Comparison of ENCODE assay signal across 8 cellular contexts in the genomic region with DNA sequence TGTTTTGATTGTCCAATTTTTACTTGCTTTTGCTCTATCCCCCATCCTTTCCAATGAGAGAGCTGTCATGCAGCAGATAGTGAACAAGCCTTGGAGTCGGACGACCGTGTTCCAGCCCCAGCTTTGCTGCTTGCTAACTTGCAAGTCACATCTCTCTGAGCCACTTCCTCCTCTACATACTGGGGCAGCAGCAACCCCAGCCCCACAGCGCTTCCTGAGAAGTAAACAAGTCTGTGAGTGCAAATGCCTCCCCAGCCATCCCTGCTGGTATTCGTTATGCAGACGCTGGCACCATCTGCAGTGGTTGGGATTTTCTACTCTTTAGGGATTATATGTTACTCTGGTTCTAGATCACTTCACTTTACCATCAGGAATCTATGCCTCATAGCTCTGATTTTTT.
DNase-seq lines count a peak whose midpoint lies in the region; ATAC-seq lines count a peak whose summit lies in the region.

No MANE protein-coding gene starts in this region.

- peak; percentile 3 for DNase-seq in NCI-H1694 (lab: John Stamatoyannopoulos, UW)
- DNase-seq in NCI-H1694 treated with DMSO at 0.1 percent for 48 hours (lab: John Stamatoyannopoulos, UW): no peak
- DNase-seq in activated T-cell treated with anti-CD3 and anti-CD28 coated beads for 4 hours: peak; percentile 39
- DNase-seq in iris pigment epithelial cell (ENCODE audit: low read depth): peak; percentile 53
- peak; percentile 37 to 45 for DNase-seq in stimulated activated CD8-positive, alpha-beta memory T cell treated with anti-CD3 and anti-CD28 coated beads, Interleukin-15, amount 100 ng/mL, for 4 hours (ENCODE audit: low read depth in 2 of 2)
- DNase-seq in epidermal melanocyte (ENCODE audit: insufficient read length, low spot score): no peak

- ATAC-seq in GM21737 (IDR thresholded peaks at IDR 0.05; ENCODE audit: unreplicated experiment) (no peak), GM21515 (IDR thresholded peaks at IDR 0.05; ENCODE audit: unreplicated experiment) (no peak)

Comparison
In these comparisons a context has a peak if more than half of its experiments do, and no peak if none do; other contexts are left out.
1. DNase-seq: peak in NCI-H1694 (single experiment), activated T-cell treated with anti-CD3 and anti-CD28 coated beads for 4 hours (single experiment), iris pigment epithelial cell (single experiment) and stimulated activated CD8-positive, alpha-beta memory T cell treated with anti-CD3 and anti-CD28 coated beads, Interleukin-15, amount 100 ng/mL, for 4 hours (2 of 2); none in NCI-H1694 treated with DMSO at 0.1 percent for 48 hours (single experiment) and epidermal melanocyte (single experiment).